ENCODE assay signal across 8 cellular contexts in the genomic region with DNA sequence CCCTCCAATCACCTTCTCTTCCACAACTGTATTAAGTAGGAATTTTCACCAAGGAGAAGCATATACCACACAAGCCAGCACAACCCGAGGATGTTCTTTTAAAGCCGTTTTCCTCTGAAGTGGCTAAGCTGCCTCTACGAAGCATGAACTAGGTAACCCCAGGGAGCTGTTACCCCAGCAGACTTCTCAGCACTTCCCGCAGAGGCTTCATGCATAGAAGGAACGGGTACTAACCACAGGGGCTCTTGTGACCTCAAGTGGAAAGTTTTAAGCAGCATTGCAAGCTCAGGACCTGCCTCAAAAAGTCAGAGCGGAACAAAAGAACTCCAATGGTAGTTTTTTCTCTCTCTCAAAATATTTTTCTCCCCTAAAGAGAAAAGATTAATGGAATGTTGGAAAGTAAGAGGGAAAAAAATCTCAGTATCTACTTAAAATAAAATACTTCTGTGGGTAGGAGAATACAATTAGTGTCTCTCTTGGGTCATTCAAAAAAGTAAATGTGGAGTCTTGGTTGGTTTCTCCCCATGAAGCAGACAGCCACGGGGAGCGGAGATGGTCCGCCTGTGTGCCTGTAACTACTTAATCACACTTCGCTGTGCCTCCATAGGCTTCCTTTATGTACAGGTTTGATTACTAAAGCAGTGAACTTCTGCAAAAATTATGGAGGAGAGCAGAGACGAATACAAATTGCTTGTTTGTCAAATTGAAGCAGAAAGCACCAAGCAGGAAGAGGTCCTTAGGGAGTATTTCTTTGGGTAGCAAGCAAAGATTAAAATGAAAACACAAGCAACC. TPM values are rescaled to one million over a fixed set of nuclear protein-coding genes. Genes with fewer than 3 reads are reported as not detected.
DNase-seq lines count a peak whose midpoint lies in the region; ATAC-seq and TF ChIP-seq lines count a peak whose summit lies in the region.
"Had no signal": no experiment of that assay in that cellular context is flagged by ENCODE, and none has a peak within 500 bp of the region (broad histone marks: within the 10 kb centered on the region; RNA-seq: fewer than 3 reads in every experiment).

No MANE protein-coding gene starts in this region.

- H3K36me3 ChIP-seq in colonic mucosa: no peaks in the 10 kb centered on the region

- ATAC-seq in GM19463 (IDR thresholded peaks at IDR 0.05; ENCODE audit: unreplicated experiment) (peak; percentile 95), HG03432 (IDR thresholded peaks at IDR 0.05; ENCODE audit: unreplicated experiment) (peak; percentile 90)

- no peak overlapping the region for H3K9ac ChIP-seq in colonic mucosa (ENCODE audit: low read depth in 2 of 2, low read length in 2 of 2)

- H3K9me3 Mint-ChIP-seq in nephron progenitor cell: peaks cover 17% of the 10 kb centered on the region

- H3K4me3 ChIP-seq in colonic mucosa: no peak overlapping the region
- H3K4me3 ChIP-seq: SJSA1 had no signal

- no peak overlapping the region for H3K27ac ChIP-seq in colonic mucosa
- H3K27ac ChIP-seq: SJSA1 had no signal

- peak overlapping the region; percentile 38 for H3K27ac Mint-ChIP-seq in nephron progenitor cell

- no peak overlapping the region for H3K4me3 Mint-ChIP-seq in nephron progenitor cell

- H3K4me1 ChIP-seq in colonic mucosa: no peaks in the 10 kb centered on the region
- H3K4me1 ChIP-seq: SJSA1 had no signal

- H3K4me1 Mint-ChIP-seq in nephron progenitor cell: peaks cover 35% of the 10 kb centered on the region

- DNase-seq in activated T-cell treated with anti-CD3 and anti-CD28 coated beads for 24 hours (ENCODE audit: low read depth): peak; percentile 10
- DNase-seq in nephron progenitor cell: no peak
- no peak for DNase-seq in posterior vena cava (ENCODE audit: low spot score)
- DNase-seq in AG08395 (ENCODE audit: low spot score): no peak
- DNase-seq in colonic mucosa: no peak

- TF ChIP-seq CTCF in nephron progenitor cell (IDR thresholded peaks at IDR 0.05) (no peak), colonic mucosa (IDR thresholded peaks at IDR 0.05) (no peak)

- no peaks in the 10 kb centered on the region for H3K27me3 Mint-ChIP-seq in nephron progenitor cell (ENCODE audit: low read depth, poor library complexity)

- no peaks in the 10 kb centered on the region for H3K27me3 ChIP-seq in colonic mucosa
- H3K27me3 ChIP-seq: SJSA1 had no signal

- peaks cover 79% of the 10 kb centered on the region for H3K36me3 Mint-ChIP-seq in nephron progenitor cell (ENCODE audit: low read depth)

- no peaks in the 10 kb centered on the region for H3K9me3 ChIP-seq in colonic mucosa
- H3K9me3 ChIP-seq: SJSA1 had no signal

- intact Hi-C loops in posterior vena cava (cut with DNase I): no loop called here
- intact Hi-C loops in colonic mucosa (cut with DNase I): no loop called here

RNA-seq across cellular contexts. Expression of a gene that starts 40.9 kb away (rescaled TPM):
- total RNA-seq in posterior vena cava: 10 to 100 TPM; 12.8 to 15.9 TPM
- 10 to 100 TPM; 16.1 to 19.3 TPM for total RNA-seq in colonic mucosa

RNA-seq across cellular contexts. Expression of a gene that starts 52.0 kb away (rescaled TPM):
- 10 to 100 TPM; 13.9 to 21.9 TPM for total RNA-seq in posterior vena cava
- 1 to 10 TPM; 3.0 to 8.7 TPM for total RNA-seq in colonic mucosa
